1 cellular context compared by ENCODE assay signal in genomic region chr19:14410054-14410774, GRCh38.
A peak's percentile ranks its signal among the peaks of the same experiment; 100 is the strongest.
TF ChIP-seq lines count a peak whose summit lies in the region.

No MANE protein-coding gene starts in this region.

TF ChIP-seq in K562, 482 proteins besides CTCF, POLR2A, EP300 and RAD21:
- TF ChIP-seq POLR2AphosphoS2 (IDR thresholded peaks at IDR 0.05; ENCODE audit: low read length), result 0 out of 2 replicates have a peak, but pooled peaks have one; percentile 7
- peak; percentile 79 for TF ChIP-seq POLR2G (IDR thresholded peaks at IDR 0.05; ENCODE audit: low read depth, low read length)
- peak; percentile 75; the same call in 1 of the 2 replicates for TF ChIP-seq HNRNPL (IDR thresholded peaks at IDR 0.05; ENCODE audit: low read depth, low read length)
- TF ChIP-seq PCBP1 (IDR thresholded peaks at IDR 0.05; ENCODE audit: low read depth, low read length, poor library complexity, severe bottlenecking), result peak; percentile 61
- TF ChIP-seq ZBTB33 (CRISPR knock-in tag; IDR thresholded peaks at IDR 0.05), result peak; percentile 46; the same call in 1 of the 2 replicates
- TF ChIP-seq ARHGAP35 (IDR thresholded peaks at IDR 0.05; ENCODE audit: partially characterized antibody), result no peak
- no peak for TF ChIP-seq EGR1 (conservative IDR thresholded peaks at IDR 0.05)
- no peak for TF ChIP-seq ZNF175 (CRISPR knock-in tag; IDR thresholded peaks at IDR 0.05; ENCODE audit: low read depth)
- TF ChIP-seq HOXB6 (CRISPR knock-in tag; IDR thresholded peaks at IDR 0.05; ENCODE audit: borderline replicate concordance), result no peak
- peak; percentile 82 for TF ChIP-seq RBM22 (IDR thresholded peaks at IDR 0.05; ENCODE audit: low read depth, low read length, poor library complexity, severe bottlenecking)
- TF ChIP-seq NR3C1 (CRISPR knock-in tag; IDR thresholded peaks at IDR 0.05), result 0 out of 2 replicates have a peak, but pooled peaks have one; percentile 13
- TF ChIP-seq ZNF263 (CRISPR knock-in tag; IDR thresholded peaks at IDR 0.05; ENCODE audit: borderline replicate concordance), result no peak
- TF ChIP-seq RNF2 (IDR thresholded peaks at IDR 0.05), result no peak
- TF ChIP-seq ARNT (IDR thresholded peaks at IDR 0.05), result no peak
- TF ChIP-seq SUPT5H (IDR thresholded peaks at IDR 0.05), result peak; percentile 4; the same call in 1 of the 2 replicates
- no peak for TF ChIP-seq GTF3C2 (IDR thresholded peaks at IDR 0.05; ENCODE audit: borderline replicate concordance, extremely low read depth, insufficient read length)
- no peak for TF ChIP-seq ETV5 (CRISPR knock-in tag; IDR thresholded peaks at IDR 0.05; ENCODE audit: low read depth)
- no peak for TF ChIP-seq CSDE1 (IDR thresholded peaks at IDR 0.05)
- no peak for TF ChIP-seq ZBTB1 (CRISPR knock-in tag; IDR thresholded peaks at IDR 0.05; ENCODE audit: borderline replicate concordance, low read depth)
- TF ChIP-seq CCNT2 (IDR thresholded peaks at IDR 0.05; ENCODE audit: borderline replicate concordance, extremely low read depth, insufficient read length, low read depth, low read length), result peak; percentile 27
- TF ChIP-seq RERE (CRISPR knock-in tag; IDR thresholded peaks at IDR 0.05; ENCODE audit: borderline replicate concordance), result 0 out of 2 replicates have a peak, but pooled peaks have one; percentile 20
- no peak for TF ChIP-seq XRCC5 (IDR thresholded peaks at IDR 0.05; ENCODE audit: low read depth, low read length)
- no peak for TF ChIP-seq ID3 (CRISPR knock-in tag; IDR thresholded peaks at IDR 0.05)
- no peak for TF ChIP-seq ID3 (tag; IDR thresholded peaks at IDR 0.05)
- no peak for TF ChIP-seq BRCA1 (IDR thresholded peaks at IDR 0.05)
- TF ChIP-seq BRCA1 (CRISPR knock-in tag; IDR thresholded peaks at IDR 0.05), result 0 out of 2 replicates have a peak, but pooled peaks have one; percentile 5
- TF ChIP-seq CAMTA2 (CRISPR knock-in tag; conservative IDR thresholded peaks at IDR 0.05), result no peak
- no peak for TF ChIP-seq ZNF146 (CRISPR knock-in tag; IDR thresholded peaks at IDR 0.05; ENCODE audit: unreplicated experiment)
- TF ChIP-seq RBFOX2 (IDR thresholded peaks at IDR 0.05; ENCODE audit: low read depth, low read length), result peak; percentile 66
- TF ChIP-seq ZBTB7A (IDR thresholded peaks at IDR 0.05; ENCODE audit: borderline replicate concordance, control insufficient read depth, low read depth, low read length), result no peak
- TF ChIP-seq CC2D1A (IDR thresholded peaks at IDR 0.05), result no peak
- TF ChIP-seq ZBTB12 (CRISPR knock-in tag; IDR thresholded peaks at IDR 0.05), result no peak
- TF ChIP-seq ZNF766 (CRISPR knock-in tag; conservative IDR thresholded peaks at IDR 0.05), result no peak
- TF ChIP-seq THAP7 (CRISPR knock-in tag; IDR thresholded peaks at IDR 0.05), result no peak
- TF ChIP-seq CTCFL (IDR thresholded peaks at IDR 0.05; ENCODE audit: borderline replicate concordance, insufficient read depth, low read depth, low read length, poor library complexity, severe bottlenecking), result no peak
- TF ChIP-seq ZNF639 (CRISPR knock-in tag; conservative IDR thresholded peaks at IDR 0.05 in 1 of 2, IDR thresholded peaks at IDR 0.05 in 1 of 2), result no peak
- TF ChIP-seq POLR2AphosphoS5 (IDR thresholded peaks at IDR 0.05; ENCODE audit: control insufficient read depth, insufficient read depth, low read depth, low read length), result 0 out of 2 replicates have a peak, but pooled peaks have one; percentile 6
- no peak for TF ChIP-seq ZNF395 (CRISPR knock-in tag; IDR thresholded peaks at IDR 0.05)
- TF ChIP-seq DDX20 (tag; IDR thresholded peaks at IDR 0.05; ENCODE audit: low read depth), result no peak
- no peak for TF ChIP-seq GABPB1 (CRISPR knock-in tag; IDR thresholded peaks at IDR 0.05)
- peak; percentile 23 for TF ChIP-seq HMGN3 (IDR thresholded peaks at IDR 0.05; ENCODE audit: borderline replicate concordance, extremely low read depth, insufficient read length, low read depth, low read length)
